8 cellular contexts compared by ENCODE assay signal in the genomic region with DNA sequence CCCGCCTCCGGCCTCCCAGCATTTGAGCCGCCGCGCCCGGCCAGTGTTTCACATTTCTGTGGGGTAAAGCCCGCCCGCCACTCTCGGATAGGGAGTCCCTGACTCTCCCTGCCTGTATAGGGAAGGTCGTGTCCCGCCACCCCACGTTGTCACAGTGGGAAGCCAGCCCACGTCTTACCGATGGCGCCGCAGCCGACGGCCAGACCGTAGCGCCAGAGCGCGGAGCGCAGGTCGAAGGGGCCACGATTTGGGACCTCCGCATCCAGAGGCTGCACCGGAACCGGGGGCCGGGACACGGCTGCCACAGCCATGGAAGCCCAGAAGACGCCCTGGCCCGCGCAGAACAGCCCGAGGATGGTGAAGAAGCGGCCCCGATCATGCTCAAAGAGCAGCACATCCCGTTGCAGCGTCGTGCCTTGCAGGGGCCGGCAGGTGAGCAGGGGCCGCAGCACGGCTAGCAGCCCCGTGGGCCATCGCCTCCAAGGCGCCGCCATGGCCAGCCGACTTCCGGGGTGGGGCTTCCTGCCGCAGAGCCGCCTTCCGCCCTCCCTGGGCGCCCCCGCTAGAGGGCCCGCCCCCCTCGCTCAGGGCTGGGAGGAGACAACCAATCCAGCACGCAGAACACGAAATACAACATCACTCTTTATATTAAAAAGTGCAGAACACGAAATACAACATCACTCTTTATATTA.
DNase-seq lines count a peak whose midpoint lies in the region; ATAC-seq lines count a peak whose summit lies in the region.

A gene with protein sequence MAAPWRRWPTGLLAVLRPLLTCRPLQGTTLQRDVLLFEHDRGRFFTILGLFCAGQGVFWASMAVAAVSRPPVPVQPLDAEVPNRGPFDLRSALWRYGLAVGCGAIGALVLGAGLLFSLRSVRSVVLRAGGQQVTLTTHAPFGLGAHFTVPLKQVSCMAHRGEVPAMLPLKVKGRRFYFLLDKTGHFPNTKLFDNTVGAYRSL (minus strand): TSS at position 506 of the 692 bp plus-strand sequence. CDS start 12 bp downstream, at position 494.

- H3K27ac ChIP-seq in cingulate gyrus (ENCODE audit: low read depth, low read length): peak within 1 kb of the TSS; percentile 57

- DNase-seq in ACHN (peak; percentile 79), NCI-H446 treated with DMSO at 0.1 percent for 48 hours (lab: John Stamatoyannopoulos, UW) (peak; percentile 64), left kidney (ENCODE audit: low read depth, low spot score) (peak; percentile 94)
- peak; percentile 86 to 87 for DNase-seq in activated CD4-positive, alpha-beta T cell treated with anti-CD3 and anti-CD28 coated beads for 4 hours
- DNase-seq in stimulated activated CD4-positive, alpha-beta T cell treated with anti-CD3 and anti-CD28 coated beads, Interleukin-2, amount 100 ng/mL, for 24 hours: peak; percentile 93

- in situ Hi-C loops in ACHN (cut with HindIII; ENCODE audit: low pct_ligation_motif_present, low pct_unique_long_range_greater_than_20kb, low sequenced_read_pairs): no loop called here

- ATAC-seq in GM18867 (IDR thresholded peaks at IDR 0.05; ENCODE audit: unreplicated experiment) (peak; percentile 76), HG03139 (IDR thresholded peaks at IDR 0.05; ENCODE audit: unreplicated experiment) (peak; percentile 62)

Comparison
In these comparisons a context has a peak if more than half of its experiments do, and no peak if none do; other contexts are left out.
1. Peak in every context shown above with its lines: DNase-seq, ATAC-seq and H3K27ac ChIP-seq.